In genomic region chr9:129437626-129438323, GRCh38 we compare ENCODE assay signal across 8 cellular contexts.
DNase-seq lines count a peak whose midpoint lies in the region; ATAC-seq and TF ChIP-seq lines count a peak whose summit lies in the region.

No MANE protein-coding gene starts in this region.

- ATAC-seq in GM18861 (IDR thresholded peaks at IDR 0.05; ENCODE audit: unreplicated experiment) = no peak

- H3K9ac ChIP-seq in HUES64 (ENCODE audit: low read depth, low read length) (no peak overlapping the region), iPS-20b (ENCODE audit: low read depth, low read length) (no peak overlapping the region)

- H3K36me3 ChIP-seq in HUES64 (ENCODE audit: insufficient read depth, low read length) = no peaks in the 10 kb centered on the region
- no peaks in the 10 kb centered on the region for H3K36me3 ChIP-seq in adrenal gland (replicated peaks in 1 of 2)
- no peaks in the 10 kb centered on the region for H3K36me3 ChIP-seq in iPS-20b (ENCODE audit: insufficient read depth, low read depth, low read length)
- H3K36me3 ChIP-seq in spleen = no peaks in the 10 kb centered on the region

- intact Hi-C loops in adrenal gland (cut with DNase I) (no loop called here), spleen (cut with DNase I; ENCODE audit: low total_unique reads) (no loop called here)

- DNase-seq in adrenal gland (peak in 4 of 7 donors; percentile 53 to 75 (median 64)), spleen (no peak), SHP77 (lab: John Stamatoyannopoulos, UW) (no peak), foreskin melanocyte (no peak)
- DNase-seq in stimulated activated CD8-positive, alpha-beta memory T cell treated with anti-CD3 and anti-CD28 coated beads, Interleukin-4, amount 100 ng/mL, for 48 hours = no peak

- no peak for TF ChIP-seq POLR2A in adrenal gland (IDR thresholded peaks at IDR 0.05)
- no peak for TF ChIP-seq POLR2A in spleen (IDR thresholded peaks at IDR 0.05)

- H3K4me1 ChIP-seq in HUES64 (ENCODE audit: insufficient read depth, low read length) (peaks cover 11% of the 10 kb centered on the region), adrenal gland (replicated peaks in 1 of 2) (peaks cover 9 to 14% of the 10 kb centered on the region in 2 donors), iPS-20b (ENCODE audit: insufficient read depth, low read length) (peaks cover 7% of the 10 kb centered on the region; the same call in 1 of the 2 replicates), spleen (peaks cover 14 to 34% (median 27%) of the 10 kb centered on the region in 6 donors)

- TF ChIP-seq CTCF in adrenal gland (IDR thresholded peaks at IDR 0.05) (peak in 1 of 6 experiments; percentile 21), spleen (IDR thresholded peaks at IDR 0.05 in 8 of 11, conservative IDR thresholded peaks at IDR 0.05 in 3 of 11) (no peak)

- H3K27me3 ChIP-seq in HUES64 (ENCODE audit: insufficient read depth, low read length) (peaks cover 57% of the 10 kb centered on the region), adrenal gland (no peaks in the 10 kb centered on the region), iPS-20b (ENCODE audit: insufficient read depth, low read length) (peaks cover 83% of the 10 kb centered on the region), spleen (replicated peaks in 1 of 7) (peaks cover 0 to 65% (median 27%) of the 10 kb centered on the region in 7 donors)

- H3K4me3 ChIP-seq in HUES64 (ENCODE audit: low read length) = peak overlapping the region; percentile 37
- H3K4me3 ChIP-seq in adrenal gland = peak overlapping the region in 2 of 4 donors; percentile 31 to 52
- H3K4me3 ChIP-seq in iPS-20b (ENCODE audit: low read length) = peak overlapping the region; percentile 72
- peak overlapping the region; percentile 28 to 68 (median 38) for H3K4me3 ChIP-seq in spleen

- no peaks in the 10 kb centered on the region; the same call in 1 of the 2 replicates for H3K9me3 ChIP-seq in HUES64 (ENCODE audit: insufficient read depth, low read depth, low read length)
- H3K9me3 ChIP-seq in adrenal gland (replicated peaks in 1 of 3) = no peaks in the 10 kb centered on the region
- H3K9me3 ChIP-seq in iPS-20b (ENCODE audit: insufficient read depth, low read depth, low read length) = peaks cover 8% of the 10 kb centered on the region; the same call in 1 of the 2 replicates
- H3K9me3 ChIP-seq in spleen = peaks cover 0 to 3% (median 0%) of the 10 kb centered on the region in 8 donors

- H3K27ac ChIP-seq in HUES64 (ENCODE audit: low read depth, low read length) (no peak overlapping the region; the same call in 1 of the 2 replicates), adrenal gland (peak overlapping the region in 4 of 5 donors; percentile 65 to 80 (median 76)), iPS-20b (ENCODE audit: low read length) (no peak overlapping the region), spleen (peak overlapping the region in 7 of 8 donors; percentile 41 to 81 (median 68))

- WGBS in HUES64 = 14% methylated on average over 25 of the region's 25 CpGs
- WGBS in adrenal gland, 4 donors = 13 to 26% (median 21%) methylated on average over 9 to 25 of the region's 25 CpGs
- WGBS in spleen, 5 donors = 14 to 24% (median 19%) methylated on average over 20 to 25 of the region's 25 CpGs

Comparison
In these comparisons a context has a peak if more than half of its experiments do, and no peak if none do; other contexts are left out.
1. H3K27ac ChIP-seq: peak in adrenal gland (4 of 5) and spleen (7 of 8); none in HUES64 (single experiment) and iPS-20b (single experiment).
2. DNase-seq: peak in adrenal gland (4 of 7); none in spleen (single experiment), SHP77 (0 of 2), foreskin melanocyte (single experiment) and stimulated activated CD8-positive, alpha-beta memory T cell treated with anti-CD3 and anti-CD28 coated beads, Interleukin-4, amount 100 ng/mL, for 48 hours (single experiment).